8 cellular contexts compared by ENCODE assay signal in the genomic region with DNA sequence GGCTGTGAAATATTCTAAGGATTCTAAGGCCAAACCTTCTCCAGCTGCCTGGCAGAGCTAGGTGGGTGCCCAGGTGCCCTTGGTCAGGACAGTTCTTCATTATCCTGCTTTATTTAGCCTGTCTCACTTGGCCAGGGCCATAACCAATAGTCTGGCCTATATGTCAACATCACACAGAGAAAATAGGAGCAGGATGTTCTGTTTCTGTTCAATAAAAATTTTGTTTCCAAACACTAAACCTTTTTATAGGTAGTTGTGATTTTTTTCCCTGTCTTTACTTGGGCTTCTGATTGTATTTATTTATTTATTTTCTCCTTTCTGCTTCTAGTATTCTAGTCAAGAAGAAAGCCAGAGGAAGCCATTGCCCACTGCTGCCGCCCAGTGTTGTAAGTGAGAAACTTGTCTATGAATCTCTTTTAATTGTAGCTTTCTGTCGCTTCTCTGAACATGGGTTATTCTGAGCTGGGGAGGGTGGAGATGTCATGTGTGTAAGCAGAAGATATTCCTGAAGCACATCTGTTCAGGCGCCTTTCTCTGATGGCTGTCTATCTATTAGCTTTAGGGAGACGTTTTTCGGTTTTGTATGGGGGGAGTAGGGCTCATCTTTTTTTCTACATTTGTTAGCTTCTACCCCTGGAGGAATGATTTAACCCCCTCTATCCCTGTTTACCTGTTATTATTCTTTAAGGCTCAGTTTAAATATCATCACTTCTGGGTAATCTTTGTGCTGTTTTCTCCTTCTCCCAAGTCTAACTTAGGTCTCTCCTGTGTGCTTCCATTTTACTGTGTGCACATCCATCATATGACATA.
DNase-seq lines count a peak whose midpoint lies in the region; ATAC-seq and FAIRE-seq lines count a peak whose summit lies in the region.

No MANE protein-coding gene starts in this region.

- no peak overlapping the region for H3K4me3 ChIP-seq in iPS DF 6.9 (ENCODE audit: low read length)
- no peak overlapping the region for H3K4me3 ChIP-seq in small intestine (ENCODE audit: low read depth in 1 of 2, low read length in 2 of 2)

- H3K27me3 ChIP-seq in iPS DF 6.9 (ENCODE audit: control insufficient read depth, insufficient read depth, low read length): no peaks in the 10 kb centered on the region
- no peaks in the 10 kb centered on the region for H3K27me3 ChIP-seq in small intestine (ENCODE audit: control insufficient read depth in 2 of 2, insufficient read depth in 2 of 2, low read length in 2 of 2)

- H3K9me3 ChIP-seq in iPS DF 6.9 (ENCODE audit: control insufficient read depth, insufficient read depth, low read length) (no peaks in the 10 kb centered on the region), small intestine (ENCODE audit: control insufficient read depth, low read depth) (no peaks in the 10 kb centered on the region)

- H3K36me3 ChIP-seq in iPS DF 6.9 (ENCODE audit: control insufficient read depth, insufficient read depth, low read length) (no peaks in the 10 kb centered on the region), small intestine (ENCODE audit: control insufficient read depth in 2 of 2, insufficient read depth in 2 of 2, low read length in 2 of 2) (no peaks in the 10 kb centered on the region)

- no CpG with 5 or more reads among the region's 5 CpGs for WGBS in iPS DF 6.9 (ENCODE audit: insufficient coverage, insufficient read length)
- WGBS in small intestine, 3 donors: 17 to 33% (median 23%) methylated on average over 5 of the region's 5 CpGs

- no peaks in the 10 kb centered on the region for H3K4me1 ChIP-seq in iPS DF 6.9 (ENCODE audit: control insufficient read depth, insufficient read depth, low read length)
- H3K4me1 ChIP-seq in small intestine (ENCODE audit: control insufficient read depth in 2 of 2, insufficient read depth in 1 of 2, low read depth in 1 of 2, low read length in 1 of 2): peaks cover 3 to 5% of the 10 kb centered on the region in 2 donors

- FAIRE-seq in small intestine (lab: Jason Lieb, UNC): no peak

- H3K27ac ChIP-seq in iPS DF 6.9 (ENCODE audit: low read length) (no peak overlapping the region), small intestine (ENCODE audit: low read depth in 1 of 2, low read length in 1 of 2) (peak overlapping the region in 1 of 2 donors; percentile 20)

- peak; percentile 18 for DNase-seq in GDM1 (lab: John Stamatoyannopoulos, UW)
- peak; percentile 75 for DNase-seq in NCI-H1092 (lab: John Stamatoyannopoulos, UW)
- peak; percentile 6 for DNase-seq in T follicular helper cell (ENCODE audit: low read depth)
- DNase-seq in brain pericyte (ENCODE audit: low read depth, low spot score): peak; percentile 22
- DNase-seq in iPS DF 6.9 (ENCODE audit: low read depth, low spot score): peak; percentile 31
- DNase-seq in small intestine: peak; percentile 83

- ATAC-seq in HG02763 (IDR thresholded peaks at IDR 0.05; ENCODE audit: unreplicated experiment) (no peak), HG02840 (IDR thresholded peaks at IDR 0.05; ENCODE audit: low FRiP score, unreplicated experiment) (no peak)

Comparison
In these comparisons a context has a peak if more than half of its experiments do, and no peak if none do; other contexts are left out.
1. DNase-seq: peak in every context shown above with its lines; median percentile 83 in small intestine; 75 in NCI-H1092; 31 in iPS DF 6.9; 22 in brain pericyte; 18 in GDM1; 6 in T follicular helper cell.